16 cellular contexts compared by ENCODE assay signal in genomic region chr10:44587488-44588140, GRCh38.
DNase-seq lines count a peak whose midpoint lies in the region; ATAC-seq and TF ChIP-seq lines count a peak whose summit lies in the region.
"Had no signal": no experiment of that assay in that cellular context is flagged by ENCODE, and none has a peak within 500 bp of the region (broad histone marks: within the 10 kb centered on the region; RNA-seq: fewer than 3 reads in every experiment).

No MANE protein-coding gene starts in this region.

- intact Hi-C loops in lower lobe of right lung (cut with DNase I), result no loop called here
- intact Hi-C loops in CD4-positive, alpha-beta memory T cell (cut with micrococcal nuclease), result no loop called here

- no peaks in the 10 kb centered on the region for H3K4me1 Mint-ChIP-seq in activated naive CD8-positive, alpha-beta T cell treated with anti-CD3 and anti-CD28 coated beads, Interleukin-2, amount 50 U/mL, for 24 hours
- no peaks in the 10 kb centered on the region for H3K4me1 Mint-ChIP-seq in activated naive CD8-positive, alpha-beta T cell treated with anti-CD3 and anti-CD28 coated beads for 36 hours
- no peaks in the 10 kb centered on the region for H3K4me1 Mint-ChIP-seq in CD4-positive, alpha-beta memory T cell

- no peaks in the 10 kb centered on the region for H3K36me3 Mint-ChIP-seq in activated naive CD8-positive, alpha-beta T cell treated with anti-CD3 and anti-CD28 coated beads, Interleukin-2, amount 50 U/mL, for 24 hours (ENCODE audit: low read depth)
- H3K36me3 Mint-ChIP-seq in activated naive CD8-positive, alpha-beta T cell treated with anti-CD3 and anti-CD28 coated beads for 36 hours, result no peaks in the 10 kb centered on the region
- no peaks in the 10 kb centered on the region for H3K36me3 Mint-ChIP-seq in CD4-positive, alpha-beta memory T cell

- no peak for DNase-seq in activated naive CD8-positive, alpha-beta T cell treated with anti-CD3 and anti-CD28 coated beads, Interleukin-2, amount 50 U/mL, for 24 hours
- DNase-seq in activated naive CD8-positive, alpha-beta T cell treated with anti-CD3 and anti-CD28 coated beads for 36 hours, result no peak
- DNase-seq in lower lobe of right lung (no peak), osteoblast (ENCODE audit: insufficient read length, low spot score, missing footprints) (peak; percentile 62), mucosa of gallbladder (ENCODE audit: low spot score) (no peak)
- no peak for DNase-seq in CD4-positive, alpha-beta memory T cell
- DNase-seq in stimulated activated CD4-positive, alpha-beta T cell treated with anti-CD3 and anti-CD28 coated beads, Interleukin-4, amount 100 ng/mL, for 24 hours, result no peak
- DNase-seq: 8988T, AML-193, Calu3, DMS 273 treated with DMSO at 0.1 percent for 48 hours, DMS79, GM23248 had no signal

- no peaks in the 10 kb centered on the region for H4K20me1 ChIP-seq in osteoblast (ENCODE audit: insufficient read depth, low read length)
- H4K20me1 ChIP-seq: BLaER1 had no signal

- H3K36me3 ChIP-seq in lower lobe of right lung (no peaks in the 10 kb centered on the region), osteoblast (ENCODE audit: insufficient read depth, low read length) (no peaks in the 10 kb centered on the region)
- no peaks in the 10 kb centered on the region for H3K36me3 ChIP-seq in CD4-positive, alpha-beta memory T cell (ENCODE audit: insufficient read depth, low read length)
- H3K36me3 ChIP-seq: BLaER1 had no signal

- H3K9me3 ChIP-seq in lower lobe of right lung, result no peaks in the 10 kb centered on the region
- H3K9me3 ChIP-seq in osteoblast (ENCODE audit: low read depth, low read length), result no peaks in the 10 kb centered on the region
- H3K9me3 ChIP-seq in CD4-positive, alpha-beta memory T cell (ENCODE audit: control insufficient read depth in 1 of 2, low read length in 2 of 2), result no peaks in the 10 kb centered on the region
- H3K9me3 ChIP-seq: BLaER1 had no signal

- TF ChIP-seq CTCF in lower lobe of right lung (IDR thresholded peaks at IDR 0.05) (no peak), osteoblast (IDR thresholded peaks at IDR 0.05; ENCODE audit: extremely low read depth, low read depth, low read length) (no peak)

- CTCF ChIA-PET in CD4-positive, alpha-beta memory T cell (lab: Charles Lee; ENCODE audit: partially characterized antibody), result no interaction called here

- no peak overlapping the region for H3K4me3 Mint-ChIP-seq in activated naive CD8-positive, alpha-beta T cell treated with anti-CD3 and anti-CD28 coated beads, Interleukin-2, amount 50 U/mL, for 24 hours
- H3K4me3 Mint-ChIP-seq in activated naive CD8-positive, alpha-beta T cell treated with anti-CD3 and anti-CD28 coated beads for 36 hours, result no peak overlapping the region
- H3K4me3 Mint-ChIP-seq in CD4-positive, alpha-beta memory T cell, result no peak overlapping the region

- H3K4me3 ChIP-seq in lower lobe of right lung (no peak overlapping the region), osteoblast (ENCODE audit: insufficient read depth, low read length) (no peak overlapping the region)
- H3K4me3 ChIP-seq in CD4-positive, alpha-beta memory T cell (ENCODE audit: low read length in 2 of 2), result no peak overlapping the region
- H3K4me3 ChIP-seq: BLaER1, GM12878, GM23248 had no signal

- H3K9me3 Mint-ChIP-seq in activated naive CD8-positive, alpha-beta T cell treated with anti-CD3 and anti-CD28 coated beads, Interleukin-2, amount 50 U/mL, for 24 hours, result no peaks in the 10 kb centered on the region
- no peaks in the 10 kb centered on the region for H3K9me3 Mint-ChIP-seq in activated naive CD8-positive, alpha-beta T cell treated with anti-CD3 and anti-CD28 coated beads for 36 hours
- H3K9me3 Mint-ChIP-seq in CD4-positive, alpha-beta memory T cell, result peaks cover 0 to 5% (median 0%) of the 10 kb centered on the region in 8 donors

- H3K4me1 ChIP-seq in lower lobe of right lung, result no peaks in the 10 kb centered on the region
- H3K4me1 ChIP-seq in osteoblast (ENCODE audit: insufficient read depth, low read length), result no peaks in the 10 kb centered on the region
- H3K4me1 ChIP-seq in CD4-positive, alpha-beta memory T cell (ENCODE audit: insufficient read depth, low read length), result no peaks in the 10 kb centered on the region
- H3K4me1 ChIP-seq: BLaER1 had no signal

- peaks cover 4% of the 10 kb centered on the region for H3K27me3 Mint-ChIP-seq in activated naive CD8-positive, alpha-beta T cell treated with anti-CD3 and anti-CD28 coated beads, Interleukin-2, amount 50 U/mL, for 24 hours
- no peaks in the 10 kb centered on the region for H3K27me3 Mint-ChIP-seq in activated naive CD8-positive, alpha-beta T cell treated with anti-CD3 and anti-CD28 coated beads for 36 hours
- H3K27me3 Mint-ChIP-seq in CD4-positive, alpha-beta memory T cell, result no peaks in the 10 kb centered on the region

- no peaks in the 10 kb centered on the region for H3K79me2 ChIP-seq in osteoblast (ENCODE audit: insufficient read depth, low read length)

- POLR2A ChIA-PET in CD4-positive, alpha-beta memory T cell (lab: Charles Lee; ENCODE audit: partially characterized antibody), result no interaction called here

- ATAC-seq in activated naive CD8-positive, alpha-beta T cell treated with anti-CD3 and anti-CD28 coated beads, Interleukin-2, amount 50 U/mL, for 24 hours, result peak; percentile 7
- peak; percentile 21 to 43 for ATAC-seq in lower lobe of right lung
- ATAC-seq: GM12878, HCT116 had no signal

- no peak overlapping the region for H2AFZ ChIP-seq in osteoblast (ENCODE audit: low read length)
- H2AFZ ChIP-seq: GM23248 had no signal

- no peak overlapping the region for H3K4me2 ChIP-seq in osteoblast (ENCODE audit: insufficient read depth, low read length)
- H3K4me2 ChIP-seq: BLaER1 had no signal

- no peak overlapping the region for H3K27ac ChIP-seq in lower lobe of right lung
- no peak overlapping the region for H3K27ac ChIP-seq in osteoblast (ENCODE audit: low read depth, low read length)
- H3K27ac ChIP-seq in CD4-positive, alpha-beta memory T cell (ENCODE audit: low read depth, low read length), result no peak overlapping the region
- H3K27ac ChIP-seq: BLaER1, GM23248 had no signal

- H3K27me3 ChIP-seq in lower lobe of right lung (ENCODE audit: low read depth), result no peaks in the 10 kb centered on the region
- peaks cover 1% of the 10 kb centered on the region for H3K27me3 ChIP-seq in osteoblast (ENCODE audit: insufficient read depth, low read length)
- H3K27me3 ChIP-seq in CD4-positive, alpha-beta memory T cell (ENCODE audit: insufficient read depth, low read length), result no peaks in the 10 kb centered on the region
- H3K27me3 ChIP-seq: BLaER1 had no signal

- H3K27ac Mint-ChIP-seq in activated naive CD8-positive, alpha-beta T cell treated with anti-CD3 and anti-CD28 coated beads, Interleukin-2, amount 50 U/mL, for 24 hours, result no peak overlapping the region
- H3K27ac Mint-ChIP-seq in activated naive CD8-positive, alpha-beta T cell treated with anti-CD3 and anti-CD28 coated beads for 36 hours, result no peak overlapping the region
- no peak overlapping the region for H3K27ac Mint-ChIP-seq in CD4-positive, alpha-beta memory T cell
